ENCODE assay signal across 12 cellular contexts in the genomic region with DNA sequence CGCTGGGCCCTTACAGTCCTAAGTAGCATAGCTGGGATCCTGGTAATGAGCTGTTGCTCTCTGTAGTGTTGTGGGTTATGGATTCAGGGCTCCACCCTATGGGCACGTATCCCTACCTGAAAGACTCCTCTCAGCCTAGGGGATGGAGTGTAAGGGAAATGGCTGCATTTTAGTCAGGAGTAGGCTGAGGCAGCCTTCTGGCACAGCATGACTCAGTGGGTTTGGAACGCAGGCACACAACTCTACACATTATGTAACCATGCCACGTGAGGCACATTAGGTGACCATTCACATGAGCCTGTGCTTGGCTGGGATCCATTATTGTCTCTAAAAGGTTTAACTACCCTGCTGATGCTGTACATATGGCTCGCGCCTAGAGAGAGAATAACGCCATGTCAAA. TPM values are rescaled to one million over a fixed set of nuclear protein-coding genes. Genes with fewer than 3 reads are reported as not detected.
A peak's percentile ranks its signal among the peaks of the same experiment; 100 is the strongest.
DNase-seq lines count a peak whose midpoint lies in the region; ATAC-seq and TF ChIP-seq lines count a peak whose summit lies in the region.
"Had no signal": no experiment of that assay in that cellular context is flagged by ENCODE, and none has a peak within 500 bp of the region (broad histone marks: within the 10 kb centered on the region; RNA-seq: fewer than 3 reads in every experiment).

No MANE protein-coding gene starts in this region.

- peak; percentile 91 for ATAC-seq in PC-3
- no peak for ATAC-seq in GM18909 (IDR thresholded peaks at IDR 0.05; ENCODE audit: poor library complexity, unreplicated experiment)
- no peak for ATAC-seq in HG02973 (IDR thresholded peaks at IDR 0.05; ENCODE audit: unreplicated experiment)
- ATAC-seq: effector memory CD8-positive, alpha-beta T cell had no signal

- intact Hi-C loops in PC-3 (cut with micrococcal nuclease): no loop called here
- intact Hi-C loops in colonic mucosa (cut with DNase I): no loop called here

- H3K23ac ChIP-seq in trophoblast cell (ENCODE audit: low read length): no peak overlapping the region

- H3K9ac ChIP-seq in PC-3 (ENCODE audit: low read length) (no peak overlapping the region), colonic mucosa (ENCODE audit: low read depth in 2 of 2, low read length in 2 of 2) (no peak overlapping the region), trophoblast cell (ENCODE audit: low read length) (no peak overlapping the region)

- H4K91ac ChIP-seq in trophoblast cell (ENCODE audit: low read depth, low read length): no peak overlapping the region

- H3K4me2 ChIP-seq in PC-3 (ENCODE audit: low read length) (peak overlapping the region; percentile 35; the same call in 1 of the 2 replicates), trophoblast cell (ENCODE audit: low read length) (no peak overlapping the region)

- no peak overlapping the region for H2AK5ac ChIP-seq in trophoblast cell (ENCODE audit: low read length)

- no peaks in the 10 kb centered on the region for H3F3A ChIP-seq in PC-3 (ENCODE audit: low read length, unreplicated experiment)

- TSS peak; percentile 16 for BruUV-seq in PC-3 (replicated peaks; lab: Mats Ljungman, UMichigan)

- DNase-seq in DMS153 (lab: John Stamatoyannopoulos, UW): peak; percentile 66
- DNase-seq in DMS153 treated with DMSO at 0.1 percent for 48 hours (lab: John Stamatoyannopoulos, UW; ENCODE audit: unreplicated experiment): no peak
- peak; percentile 94 for DNase-seq in PC-3
- DNase-seq in colonic mucosa: peak; percentile 37
- DNase-seq in trophoblast cell: peak; percentile 69 to 76
- DNase-seq in occipital lobe (lab: John Stamatoyannopoulos, UW): no peak
- DNase-seq: activated CD4-positive, alpha-beta T cell treated with anti-CD3 and anti-CD28 coated beads for 48 hours; DND-41; effector memory CD8-positive, alpha-beta T cell; NCI-H2227 treated with DMSO at 0.1 percent for 48 hours had no signal

- H3K79me1 ChIP-seq in trophoblast cell (ENCODE audit: low read length): no peaks in the 10 kb centered on the region

- POLR2A ChIA-PET in PC-3 (lab: Charles Lee; ENCODE audit: unreplicated experiment): no interaction called here

- H3K27me3 ChIP-seq in PC-3 (ENCODE audit: low read length): no peaks in the 10 kb centered on the region
- no peaks in the 10 kb centered on the region for H3K27me3 ChIP-seq in colonic mucosa
- no peaks in the 10 kb centered on the region for H3K27me3 ChIP-seq in trophoblast cell (ENCODE audit: insufficient read depth, low read length)

- H3K79me2 ChIP-seq in PC-3 (ENCODE audit: low read length): no peaks in the 10 kb centered on the region
- H3K79me2 ChIP-seq in trophoblast cell (ENCODE audit: control insufficient read depth, insufficient read depth, low read length, poor library complexity): no peaks in the 10 kb centered on the region

- no peaks in the 10 kb centered on the region for H3K9me2 ChIP-seq in PC-3 (replicated peaks; ENCODE audit: low read length)

- H3K4me1 ChIP-seq in PC-3 (ENCODE audit: insufficient read depth, low read length) (peaks cover 11% of the 10 kb centered on the region), colonic mucosa (no peaks in the 10 kb centered on the region), trophoblast cell (ENCODE audit: control insufficient read depth in 1 of 2, insufficient read depth in 2 of 2, low read length in 2 of 2) (no peaks in the 10 kb centered on the region)

- H4K20me1 ChIP-seq in PC-3 (ENCODE audit: low read length): no peaks in the 10 kb centered on the region

- H3K36me3 ChIP-seq in PC-3 (ENCODE audit: low read depth, low read length) (peaks cover 7% of the 10 kb centered on the region), colonic mucosa (no peaks in the 10 kb centered on the region), trophoblast cell (ENCODE audit: control insufficient read depth in 1 of 2, insufficient read depth in 2 of 2, low read length in 2 of 2) (peaks cover 6 to 28% of the 10 kb centered on the region in 2 experiments)

- H4K8ac ChIP-seq in trophoblast cell (ENCODE audit: low read depth, low read length): no peak overlapping the region

- H3K14ac ChIP-seq in trophoblast cell (ENCODE audit: low read length): no peak overlapping the region

- no peak for TF ChIP-seq CTCF in PC-3 (conservative IDR thresholded peaks at IDR 0.05; ENCODE audit: low read depth, low read length)
- no peak for TF ChIP-seq CTCF in colonic mucosa (IDR thresholded peaks at IDR 0.05)

- no CpG with 5 or more reads among the region's 7 CpGs for WGBS in trophoblast cell (ENCODE audit: extremely low coverage, insufficient coverage, insufficient read length)

- H3K18ac ChIP-seq in trophoblast cell (ENCODE audit: low read length): no peak overlapping the region

- H3K9me3 ChIP-seq in PC-3 (ENCODE audit: low read length): no peaks in the 10 kb centered on the region
- H3K9me3 ChIP-seq in colonic mucosa: no peaks in the 10 kb centered on the region
- peaks cover 6% of the 10 kb centered on the region for H3K9me3 ChIP-seq in trophoblast cell (ENCODE audit: insufficient read depth, low read depth, low read length)

- H2BK5ac ChIP-seq in trophoblast cell (ENCODE audit: low read depth, low read length, poor library complexity): no peak overlapping the region

- H4K12ac ChIP-seq in trophoblast cell (ENCODE audit: low read depth, low read length): no peak overlapping the region

- H3K27ac ChIP-seq in PC-3 (ENCODE audit: low read length) (peak overlapping the region; percentile 60), colonic mucosa (no peak overlapping the region), trophoblast cell (ENCODE audit: low read depth, low read length) (no peak overlapping the region)

- H3K4ac ChIP-seq in trophoblast cell (ENCODE audit: low read depth, low read length): no peak overlapping the region

- H2BK120ac ChIP-seq in trophoblast cell (ENCODE audit: insufficient read depth, low read length, poor library complexity): no peak overlapping the region

- H2BK12ac ChIP-seq in trophoblast cell (ENCODE audit: low read length): no peak overlapping the region

- no peak overlapping the region for H3K4me3 ChIP-seq in PC-3 (ENCODE audit: low read length)
- no peak overlapping the region for H3K4me3 ChIP-seq in colonic mucosa
- H3K4me3 ChIP-seq in trophoblast cell (ENCODE audit: low read depth, low read length): no peak overlapping the region

- CTCF ChIA-PET in PC-3 (lab: Charles Lee): no interaction called here

- H2AFZ ChIP-seq in PC-3 (ENCODE audit: low read length) (0 out of 2 replicates have a peak overlapping the region, but pooled peaks have one; percentile 49), trophoblast cell (ENCODE audit: insufficient read depth, low read length, poor library complexity) (no peak overlapping the region)

RNA-seq across cellular contexts. Expression of a gene that starts 27.8 kb away (rescaled TPM):
- total RNA-seq in PC-3 (2014; rRNA removed) (88.6 and 96.8 TPM in 2 replicates), colonic mucosa (10 to 100 TPM; 39.4 to 44.8 TPM), occipital lobe (22.9 TPM)
- polyA plus RNA-seq in trophoblast cell (2013): 44.4 and 47.3 TPM in 2 replicates

Comparison
In these comparisons a context has a peak if more than half of its experiments do, and no peak if none do; other contexts are left out.
1. DNase-seq: peak in DMS153 (single experiment), PC-3 (single experiment), colonic mucosa (single experiment) and trophoblast cell (2 of 2); none in DMS153 treated with DMSO at 0.1 percent for 48 hours (single experiment) and occipital lobe (single experiment).